In genomic region chr1:85134583-85135455, GRCh38 we compare ENCODE assay signal across 13 cellular contexts.
DNase-seq lines count a peak whose midpoint lies in the region; ATAC-seq and TF ChIP-seq lines count a peak whose summit lies in the region.
"Had no signal": no experiment of that assay in that cellular context is flagged by ENCODE, and none has a peak within 500 bp of the region (broad histone marks: within the 10 kb centered on the region; RNA-seq: fewer than 3 reads in every experiment).

No MANE protein-coding gene starts in this region.

- DNase-seq in EH (ENCODE audit: low read depth) (peak; percentile 80), NCI-H146 treated with DMSO at 0.1 percent for 48 hours (lab: John Stamatoyannopoulos, UW; ENCODE audit: unreplicated experiment) (peak; percentile 29), cerebellar cortex (ENCODE audit: low spot score) (peak; percentile 44), mesenchymal stem cell (peak; percentile 84), T-helper 17 cell (no peak), testis (no peak)
- DNase-seq: activated CD4-positive, alpha-beta memory T cell treated with anti-CD3 and anti-CD28 coated beads for 36 hours; heart right ventricle; KG1 had no signal

- H3K9me3 ChIP-seq in mesenchymal stem cell (ENCODE audit: control insufficient read depth, low read length) (no peaks in the 10 kb centered on the region), T-helper 17 cell (ENCODE audit: control insufficient read depth, low read length, poor library complexity, severe bottlenecking) (no peaks in the 10 kb centered on the region), testis (no peaks in the 10 kb centered on the region)
- H3K9me3 ChIP-seq: heart right ventricle had no signal

- no peak overlapping the region for H2AFZ ChIP-seq in mesenchymal stem cell (ENCODE audit: low read depth, low read length)

- H3K14ac ChIP-seq in mesenchymal stem cell (ENCODE audit: low read length in 2 of 2), result peak overlapping the region in 1 of 2 experiments; percentile 19

- H3K4me3 ChIP-seq in mesenchymal stem cell (ENCODE audit: insufficient read depth in 1 of 2, low read depth in 1 of 2, low read length in 2 of 2) (no peak overlapping the region), testis (no peak overlapping the region)
- H3K4me3 ChIP-seq: heart right ventricle had no signal

- H2BK12ac ChIP-seq in mesenchymal stem cell (ENCODE audit: low read length in 2 of 2), result no peak overlapping the region

- no peak overlapping the region for H2BK15ac ChIP-seq in mesenchymal stem cell (ENCODE audit: low read depth, poor library complexity, severe bottlenecking)

- H3K23ac ChIP-seq in mesenchymal stem cell (ENCODE audit: low read length in 2 of 2), result peak overlapping the region in 1 of 2 experiments; percentile 16

- H3K27ac Mint-ChIP-seq in T-helper 17 cell, result no peak overlapping the region
- H3K27ac Mint-ChIP-seq: activated CD4-positive, alpha-beta memory T cell treated with anti-CD3 and anti-CD28 coated beads for 36 hours; natural killer cell treated with Interleukin-12 subunit alpha and Interleukin-12 subunit beta and Interleukin-15 and Interleukin-18, amount 100 ng/mL, for 72 hours had no signal

- intact Hi-C loops in testis (cut with DNase I; ENCODE audit: low total_unique reads), result no loop called here

- H3K4me1 ChIP-seq in mesenchymal stem cell (ENCODE audit: control insufficient read depth, insufficient read depth, low read depth, low read length) (peaks cover 10% of the 10 kb centered on the region), testis (no peaks in the 10 kb centered on the region)

- H3K4me1 Mint-ChIP-seq in T-helper 17 cell, result no peaks in the 10 kb centered on the region

- no peak for TF ChIP-seq POLR2A in testis (IDR thresholded peaks at IDR 0.05)

- TF ChIP-seq CTCF in testis (IDR thresholded peaks at IDR 0.05), result no peak

- H3K4me3 Mint-ChIP-seq in T-helper 17 cell, result no peak overlapping the region
- H3K4me3 Mint-ChIP-seq: activated CD4-positive, alpha-beta memory T cell treated with anti-CD3 and anti-CD28 coated beads for 36 hours; natural killer cell treated with Interleukin-12 subunit alpha and Interleukin-12 subunit beta and Interleukin-15 and Interleukin-18, amount 100 ng/mL, for 72 hours had no signal

- 52% methylated on average over 3 of the region's 3 CpGs for WGBS in mesenchymal stem cell
- 76 to 79% methylated on average over 3 of the region's 3 CpGs for WGBS in testis, 2 donors

- no peak overlapping the region for H3K4me2 ChIP-seq in mesenchymal stem cell (ENCODE audit: low read length, poor library complexity, severe bottlenecking)

- H3K36me3 ChIP-seq in mesenchymal stem cell (ENCODE audit: control insufficient read depth in 1 of 2, insufficient read depth in 2 of 2, low read depth in 1 of 2, low read length in 2 of 2) (no peaks in the 10 kb centered on the region), testis (ENCODE audit: low read depth, missing control alignments) (no peaks in the 10 kb centered on the region)
- H3K36me3 ChIP-seq: heart right ventricle had no signal

- ATAC-seq in GM21576 (IDR thresholded peaks at IDR 0.05; ENCODE audit: unreplicated experiment) (no peak), GM19035 (IDR thresholded peaks at IDR 0.05; ENCODE audit: unreplicated experiment) (no peak), T-helper 17 cell (no peak)
- ATAC-seq: heart right ventricle; natural killer cell treated with Interleukin-12 subunit alpha and Interleukin-12 subunit beta and Interleukin-15 and Interleukin-18, amount 100 ng/mL, for 72 hours; Right ventricle myocardium inferior had no signal

- no peak overlapping the region for H2BK120ac ChIP-seq in mesenchymal stem cell (ENCODE audit: low read depth, low read length)

- H3K27me3 Mint-ChIP-seq in T-helper 17 cell, result peaks cover 18% of the 10 kb centered on the region
- H3K27me3 Mint-ChIP-seq: activated CD4-positive, alpha-beta memory T cell treated with anti-CD3 and anti-CD28 coated beads for 36 hours had no signal

- H2AK5ac ChIP-seq in mesenchymal stem cell (ENCODE audit: low read length, severe bottlenecking), result no peak overlapping the region

- H3K79me1 ChIP-seq in mesenchymal stem cell (replicated peaks; ENCODE audit: low read length, poor library complexity, severe bottlenecking), result no peaks in the 10 kb centered on the region

- no peak overlapping the region for H2BK5ac ChIP-seq in mesenchymal stem cell (ENCODE audit: low read depth, low read length, poor library complexity, severe bottlenecking)

- no peak overlapping the region for H3K9ac ChIP-seq in mesenchymal stem cell (ENCODE audit: low read length)

- H4K8ac ChIP-seq in mesenchymal stem cell (ENCODE audit: low read length), result no peak overlapping the region

- H3K27ac ChIP-seq in mesenchymal stem cell (ENCODE audit: low read length, poor library complexity, severe bottlenecking), result no peak overlapping the region
- H3K27ac ChIP-seq in testis, result no peak overlapping the region

- H3K18ac ChIP-seq in mesenchymal stem cell (ENCODE audit: low read depth in 1 of 2, low read length in 2 of 2), result peak overlapping the region in 1 of 2 experiments; percentile 5

- no peak overlapping the region for H4K91ac ChIP-seq in mesenchymal stem cell (ENCODE audit: low read length)

- no peaks in the 10 kb centered on the region for H3K27me3 ChIP-seq in mesenchymal stem cell (ENCODE audit: control insufficient read depth in 1 of 2, insufficient read depth in 1 of 2, low read length in 2 of 2)
- H3K27me3 ChIP-seq in testis, result no peaks in the 10 kb centered on the region
- H3K27me3 ChIP-seq: heart right ventricle had no signal

- H3K36me3 Mint-ChIP-seq in T-helper 17 cell (ENCODE audit: low read depth), result no peaks in the 10 kb centered on the region
- H3K36me3 Mint-ChIP-seq: activated CD4-positive, alpha-beta memory T cell treated with anti-CD3 and anti-CD28 coated beads for 36 hours; natural killer cell treated with Interleukin-12 subunit alpha and Interleukin-12 subunit beta and Interleukin-15 and Interleukin-18, amount 100 ng/mL, for 72 hours had no signal

- H3K4ac ChIP-seq in mesenchymal stem cell (ENCODE audit: low read depth in 1 of 2, low read length in 2 of 2), result no peak overlapping the region

Comparison
In these comparisons a context has a peak if more than half of its experiments do, and no peak if none do; other contexts are left out.
1. DNase-seq: peak in EH (single experiment), NCI-H146 treated with DMSO at 0.1 percent for 48 hours (single experiment), cerebellar cortex (single experiment) and mesenchymal stem cell (single experiment); none in T-helper 17 cell (0 of 3) and testis (single experiment).